29 cellular contexts compared by ENCODE assay signal in the genomic region with DNA sequence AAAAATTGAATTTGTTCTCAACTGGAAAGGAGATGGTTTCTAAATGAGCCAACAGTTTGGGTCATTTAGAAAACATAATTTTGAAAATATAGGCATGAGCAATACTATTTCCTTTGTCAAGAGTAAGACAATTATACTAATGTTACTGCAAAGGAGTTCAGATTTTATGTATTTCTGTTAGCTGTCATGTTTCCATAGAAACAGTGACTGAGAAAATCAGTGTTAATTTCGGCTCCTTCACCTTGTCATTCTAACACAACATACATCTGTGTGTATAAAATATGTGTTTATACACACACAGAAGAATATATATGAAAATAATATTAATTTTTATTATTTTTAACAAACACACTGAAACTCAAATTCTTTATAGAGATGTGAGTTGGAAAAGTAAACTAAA.
"Had no signal": no experiment of that assay in that cellular context is flagged by ENCODE, and none has a peak within 500 bp of the region (broad histone marks: within the 10 kb centered on the region; RNA-seq: fewer than 3 reads in every experiment).

No MANE protein-coding gene starts in this region.

- H3K9me3 ChIP-seq: ascending aorta, body of pancreas, breast epithelium had no signal

- DNase-seq: activated effector memory CD4-positive, alpha-beta T cell treated with anti-CD3 and anti-CD28 coated beads, Interleukin-2, amount 50 U/mL, for 16 hours; activated effector memory CD4-positive, alpha-beta T cell treated with Interleukin-2 at 50 U/mL for 16 hours; activated gamma-delta T cell; activated gamma-delta T cell treated with Interleukin-2 at 50 U/mL for 16 hours; activated naive CD4-positive, alpha-beta T cell; activated naive CD4-positive, alpha-beta T cell treated with anti-CD3 and anti-CD28 coated beads for 36 hours; activated naive CD4-positive, alpha-beta T cell treated with anti-CD3 and anti-CD28 coated beads, Interleukin-2, amount 10 ng/mL, durations not matched to agents 7 days and 5 days; activated naive CD4-positive, alpha-beta T cell treated with anti-CD3 and anti-CD28 coated beads, Interleukin-2, amount 50 U/mL, for 16 hours; activated naive CD4-positive, alpha-beta T cell treated with Interleukin-2 at 50 U/mL for 16 hours; activated naive CD8-positive, alpha-beta T cell treated with anti-CD3 and anti-CD28 coated beads for 36 hours; activated naive CD8-positive, alpha-beta T cell treated with anti-CD3 and anti-CD28 coated beads, Interleukin-2, amount 10 ng/mL, durations not matched to agents 7 days and 5 days; activated naive CD8-positive, alpha-beta T cell treated with anti-CD3 and anti-CD28 coated beads, Interleukin-2, amount 50 U/mL, for 24 hours; activated T-cell treated with anti-CD3 and anti-CD28 coated beads, Interleukin-2, amount 50 U/mL, for 24 hours; activated T-cell treated with anti-CD3 and anti-CD28 coated beads, Interleukin-2, amount 50 U/mL, for 4 hours; activated T-cell treated with anti-CD3 and anti-CD28 coated beads, Interleukin-2, amount 50 U/mL, for 48 hours; activated T-cell treated with anti-CD3 and anti-CD28 coated beads, Interleukin-2, amount 50 U/mL, for 72 hours; adrenal gland; amniotic stem cell; amygdala; anterior cingulate cortex; aorta; body of pancreas; brain microvascular endothelial cell; caudate nucleus; central memory CD4-positive, alpha-beta T cell; cerebellar nuclear complex had no signal

- H3K4me3 ChIP-seq: adrenal gland, ascending aorta, body of pancreas, breast epithelium, cardiac muscle cell had no signal

- H3K27ac ChIP-seq: adrenal gland, ascending aorta, body of pancreas, brain microvascular endothelial cell, breast epithelium, cardiac muscle cell had no signal

- H3K27me3 ChIP-seq: adrenal gland, ascending aorta, body of pancreas, brain microvascular endothelial cell, breast epithelium, cardiac muscle cell had no signal

- H3K36me3 ChIP-seq: adrenal gland, ascending aorta, brain microvascular endothelial cell, breast epithelium, cardiac muscle cell had no signal
